In the genomic region with DNA sequence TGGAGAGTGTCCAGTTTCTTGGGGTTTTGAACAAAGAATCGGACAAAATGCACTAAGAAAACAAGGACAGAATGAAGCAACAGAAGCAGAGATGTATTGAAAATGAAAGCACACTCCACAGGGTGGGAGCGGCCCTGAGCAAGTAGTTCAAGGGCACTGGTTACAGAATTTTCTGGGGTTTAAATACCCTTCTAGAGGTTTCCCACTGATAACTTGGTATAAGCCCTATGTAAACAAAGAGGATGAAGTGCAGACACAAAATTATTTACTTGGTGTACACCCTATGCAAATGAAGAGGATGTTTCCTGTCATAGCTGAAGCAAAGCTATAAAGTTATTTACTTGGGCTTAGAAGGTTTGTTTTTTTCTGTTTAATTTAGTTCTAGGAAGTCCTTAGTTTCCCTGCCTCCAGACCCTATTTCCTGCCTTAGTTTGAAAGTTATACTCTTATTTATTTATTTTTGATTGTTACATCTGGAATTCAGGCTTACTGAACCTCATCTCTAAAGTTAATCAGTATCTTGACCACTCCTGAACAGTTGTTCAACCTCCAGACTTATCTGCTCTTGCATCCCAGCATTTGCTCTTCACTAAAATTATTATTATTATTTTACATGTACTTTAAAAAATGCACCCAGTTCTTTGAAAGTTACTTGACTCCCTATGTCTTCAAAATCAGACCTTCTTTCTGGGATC, we compare ENCODE assay signal across 12 cellular contexts.
A peak's percentile ranks its signal among the peaks of the same experiment; 100 is the strongest.
DNase-seq lines count a peak whose midpoint lies in the region; ATAC-seq and TF ChIP-seq lines count a peak whose summit lies in the region.
"Had no signal": no experiment of that assay in that cellular context is flagged by ENCODE, and none has a peak within 500 bp of the region (broad histone marks: within the 10 kb centered on the region; RNA-seq: fewer than 3 reads in every experiment).

No MANE protein-coding gene starts in this region.

- CTCF ChIA-PET in HCT116 (lab: Charles Lee), result interaction anchor here (0.6 kb wide), 1 partner anchor 27 kb away, joined by 3 read pairs; no protein-coding TSS in a partner anchor
- CTCF ChIA-PET in activated CD4-positive, alpha-beta memory T cell treated with anti-CD3 and anti-CD28 coated beads for 36 hours (lab: Charles Lee), result no interaction called here

- no peak for TF ChIP-seq POLR2A in HCT116 (IDR thresholded peaks at IDR 0.05; ENCODE audit: borderline replicate concordance, extremely low read depth, insufficient read depth, insufficient read length)

- BruUV-seq in HCT116 (replicated peaks; lab: Mats Ljungman, UMichigan), result no TSS peak

- peak; percentile 34 to 42 for ATAC-seq in CD4-positive, CD25-positive, alpha-beta regulatory T cell (ENCODE audit: low read depth in 2 of 2)
- ATAC-seq in HCT116 (no peak), psoas muscle (no peak), GM21529 (IDR thresholded peaks at IDR 0.05; ENCODE audit: unreplicated experiment) (no peak)
- ATAC-seq: left cardiac atrium had no signal

- H3K27me3 ChIP-seq in CD4-positive, CD25-positive, alpha-beta regulatory T cell (ENCODE audit: control insufficient read depth, insufficient read depth, low read length), result no peaks in the 10 kb centered on the region
- H3K27me3 ChIP-seq in HCT116 (ENCODE audit: insufficient read depth, low read length) (no peaks in the 10 kb centered on the region), psoas muscle (ENCODE audit: insufficient read depth in 3 of 3, low read length in 2 of 3) (no peaks in the 10 kb centered on the region)

- H3K4me3 ChIP-seq in CD4-positive, CD25-positive, alpha-beta regulatory T cell (ENCODE audit: low read depth, low read length), result peak overlapping the region; percentile 72
- H3K4me3 ChIP-seq in HCT116 (replicated peaks in 1 of 2; ENCODE audit: low read depth in 1 of 2, low read length in 2 of 2), result no peak overlapping the region
- no peak overlapping the region for H3K4me3 ChIP-seq in psoas muscle

- peak overlapping the region; percentile 42 for H3K4me2 ChIP-seq in HCT116 (ENCODE audit: low read length)

- peaks cover 13 to 24% (median 18%) of the 10 kb centered on the region in 4 donors for H3K4me1 Mint-ChIP-seq in CD4-positive, CD25-positive, alpha-beta regulatory T cell
- peaks cover 10% of the 10 kb centered on the region for H3K4me1 Mint-ChIP-seq in activated CD4-positive, alpha-beta memory T cell treated with anti-CD3 and anti-CD28 coated beads for 36 hours (ENCODE audit: low read depth)
- peaks cover 16 to 20% of the 10 kb centered on the region in 2 donors for H3K4me1 Mint-ChIP-seq in immature natural killer cell

- H3K27me3 Mint-ChIP-seq in CD4-positive, CD25-positive, alpha-beta regulatory T cell, result no peaks in the 10 kb centered on the region
- no peaks in the 10 kb centered on the region for H3K27me3 Mint-ChIP-seq in activated CD4-positive, alpha-beta memory T cell treated with anti-CD3 and anti-CD28 coated beads for 36 hours
- peaks cover 0 to 3% (median 0%) of the 10 kb centered on the region in 3 donors for H3K27me3 Mint-ChIP-seq in immature natural killer cell (ENCODE audit: low read depth in 3 of 3)
- H3K27me3 Mint-ChIP-seq: progenitor cell of endocrine pancreas had no signal

- 72 to 79% (median 77%) methylated on average over 2 of the region's 2 CpGs for WGBS in psoas muscle, 3 donors

- peak overlapping the region; percentile 55 to 86 (median 70) for H3K4me3 Mint-ChIP-seq in CD4-positive, CD25-positive, alpha-beta regulatory T cell
- H3K4me3 Mint-ChIP-seq in activated CD4-positive, alpha-beta memory T cell treated with anti-CD3 and anti-CD28 coated beads for 36 hours, result peak overlapping the region; percentile 28
- peak overlapping the region; percentile 66 to 86 (median 85) for H3K4me3 Mint-ChIP-seq in immature natural killer cell

- H3K4me1 ChIP-seq in CD4-positive, CD25-positive, alpha-beta regulatory T cell (ENCODE audit: control insufficient read depth, insufficient read depth, low read length, poor library complexity, severe bottlenecking), result peaks cover 15% of the 10 kb centered on the region
- H3K4me1 ChIP-seq in HCT116 (ENCODE audit: control insufficient read depth in 1 of 2, insufficient read depth in 2 of 2, low read length in 2 of 2), result peaks cover 19 to 74% of the 10 kb centered on the region in 2 experiments
- H3K4me1 ChIP-seq in psoas muscle, result no peaks in the 10 kb centered on the region

- H3K27ac ChIP-seq in CD4-positive, CD25-positive, alpha-beta regulatory T cell (ENCODE audit: insufficient read depth, low read length, poor library complexity, severe bottlenecking), result peak overlapping the region; percentile 47
- H3K27ac ChIP-seq in HCT116 (ENCODE audit: low read depth, low read length) (no peak overlapping the region), psoas muscle (no peak overlapping the region)
- H3K27ac ChIP-seq: HL-60 had no signal

- intact Hi-C loops in HCT116 (cut with micrococcal nuclease) (no loop called here), psoas muscle (cut with DNase I) (no loop called here)
- intact Hi-C loops in activated CD4-positive, alpha-beta memory T cell treated with anti-CD3 and anti-CD28 coated beads for 36 hours (cut with micrococcal nuclease), result no loop called here

- peaks cover 0 to 2% (median 0%) of the 10 kb centered on the region in 7 donors for H3K9me3 Mint-ChIP-seq in CD4-positive, CD25-positive, alpha-beta regulatory T cell
- H3K9me3 Mint-ChIP-seq in activated CD4-positive, alpha-beta memory T cell treated with anti-CD3 and anti-CD28 coated beads for 36 hours, result peaks cover 2% of the 10 kb centered on the region
- no peaks in the 10 kb centered on the region for H3K9me3 Mint-ChIP-seq in immature natural killer cell

- no peaks in the 10 kb centered on the region for H3K9me2 ChIP-seq in HCT116 (ENCODE audit: insufficient read depth)

- POLR2A ChIA-PET in HCT116 (lab: Charles Lee), result no interaction called here
- POLR2A ChIA-PET in activated CD4-positive, alpha-beta memory T cell treated with anti-CD3 and anti-CD28 coated beads for 36 hours (lab: Charles Lee), result no interaction called here

- no peaks in the 10 kb centered on the region for H3K79me2 ChIP-seq in HCT116 (ENCODE audit: insufficient read depth, low read length)

- H3K36me3 ChIP-seq in CD4-positive, CD25-positive, alpha-beta regulatory T cell (ENCODE audit: control insufficient read depth, insufficient read depth, low read length), result no peaks in the 10 kb centered on the region
- H3K36me3 ChIP-seq in HCT116 (ENCODE audit: control insufficient read depth in 1 of 2, insufficient read depth in 2 of 2, low read length in 2 of 2) (no peaks in the 10 kb centered on the region), psoas muscle (ENCODE audit: insufficient read depth in 1 of 2, low read depth in 1 of 2) (no peaks in the 10 kb centered on the region)

- H2AFZ ChIP-seq in HCT116 (ENCODE audit: low read depth, low read length, poor library complexity, severe bottlenecking), result peak overlapping the region; percentile 92

- no peak for TF ChIP-seq RAD21 in HCT116 (IDR thresholded peaks at IDR 0.05; ENCODE audit: low read depth)

- H3K27ac Mint-ChIP-seq in CD4-positive, CD25-positive, alpha-beta regulatory T cell, result peak overlapping the region; percentile 68 to 93 (median 87)
- H3K27ac Mint-ChIP-seq in activated CD4-positive, alpha-beta memory T cell treated with anti-CD3 and anti-CD28 coated beads for 36 hours, result no peak overlapping the region
- H3K27ac Mint-ChIP-seq in immature natural killer cell, result peak overlapping the region; percentile 87 to 95 (median 92)
- H3K27ac Mint-ChIP-seq: progenitor cell of endocrine pancreas had no signal

- RAD21 ChIA-PET in HCT116 (lab: Charles Lee; ENCODE audit: low non-redundant PET in 1 of 2, low total read pairs in 2 of 2, uncharacterized antibody in 2 of 2, unreplicated experiment in 2 of 2), result no interaction called here

- H3K36me3 Mint-ChIP-seq in CD4-positive, CD25-positive, alpha-beta regulatory T cell, result no peaks in the 10 kb centered on the region
- H3K36me3 Mint-ChIP-seq in activated CD4-positive, alpha-beta memory T cell treated with anti-CD3 and anti-CD28 coated beads for 36 hours, result no peaks in the 10 kb centered on the region
- peaks cover 0 to 3% (median 0%) of the 10 kb centered on the region in 3 donors for H3K36me3 Mint-ChIP-seq in immature natural killer cell

- DNase-seq in CD4-positive, CD25-positive, alpha-beta regulatory T cell, result peak in 2 of 3 donors; percentile 3 to 61
- DNase-seq in HCT116 (ENCODE audit: low read depth, low spot score) (no peak), immature natural killer cell (peak; percentile 6 to 20 (median 12)), superior temporal gyrus (ENCODE audit: extremely low spot score) (no peak), psoas muscle (no peak), SHP77 treated with DMSO at 0.1 percent for 48 hours (lab: John Stamatoyannopoulos, UW) (no peak)
- no peak for DNase-seq in activated CD4-positive, alpha-beta memory T cell treated with anti-CD3 and anti-CD28 coated beads for 36 hours
- DNase-seq: left cardiac atrium, NCI-H187 had no signal

- TF ChIP-seq CTCF in HCT116 (IDR thresholded peaks at IDR 0.05 in 2 of 3, conservative IDR thresholded peaks at IDR 0.05 in 1 of 3; ENCODE audit: borderline replicate concordance in 1 of 3, insufficient read depth in 1 of 3, low read depth in 2 of 3, low read length in 2 of 3), result no peak
- no peak for TF ChIP-seq CTCF in psoas muscle (IDR thresholded peaks at IDR 0.05)

- 0 out of 2 replicates have a peak overlapping the region, but pooled peaks have one; percentile 29 for H3K9ac ChIP-seq in HCT116 (ENCODE audit: low read length)

- H4K20me1 ChIP-seq in HCT116 (ENCODE audit: insufficient read depth), result no peaks in the 10 kb centered on the region

- no peaks in the 10 kb centered on the region for H3K9me3 ChIP-seq in CD4-positive, CD25-positive, alpha-beta regulatory T cell (ENCODE audit: control insufficient read depth in 2 of 2, low read length in 2 of 2)
- H3K9me3 ChIP-seq in HCT116 (ENCODE audit: control insufficient read depth in 1 of 2, insufficient read depth in 1 of 2, low read depth in 1 of 2, low read length in 2 of 2) (no peaks in the 10 kb centered on the region), psoas muscle (no peaks in the 10 kb centered on the region)

TF ChIP-seq in HCT116, 20 proteins besides CTCF, POLR2A, EP300 and RAD21 (continues in another document):
- no peak for TF ChIP-seq TCF7L2 (IDR thresholded peaks at IDR 0.05; ENCODE audit: borderline replicate concordance, extremely low read depth, insufficient read depth, insufficient read length)
- no peak for TF ChIP-seq FOSL1 (IDR thresholded peaks at IDR 0.05; ENCODE audit: low read depth)
- TF ChIP-seq SRF (IDR thresholded peaks at IDR 0.05; ENCODE audit: low read depth), result no peak
- TF ChIP-seq SIN3A (IDR thresholded peaks at IDR 0.05; ENCODE audit: low read depth), result no peak
- TF ChIP-seq, protein P1, sequence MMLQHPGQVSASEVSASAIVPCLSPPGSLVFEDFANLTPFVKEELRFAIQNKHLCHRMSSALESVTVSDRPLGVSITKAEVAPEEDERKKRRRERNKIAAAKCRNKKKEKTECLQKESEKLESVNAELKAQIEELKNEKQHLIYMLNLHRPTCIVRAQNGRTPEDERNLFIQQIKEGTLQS (IDR thresholded peaks at IDR 0.05), result no peak
- no peak for TF ChIP-seq ZFX (IDR thresholded peaks at IDR 0.05)
- TF ChIP-seq CEBPB (IDR thresholded peaks at IDR 0.05; ENCODE audit: low read depth), result no peak

Comparison
In these comparisons a context has a peak if more than half of its experiments do, and no peak if none do; other contexts are left out.
1. ATAC-seq: peak in CD4-positive, CD25-positive, alpha-beta regulatory T cell (2 of 2); none in HCT116 (single experiment), psoas muscle (0 of 4) and GM21529 (single experiment).
2. DNase-seq: peak in CD4-positive, CD25-positive, alpha-beta regulatory T cell (2 of 3) and immature natural killer cell (3 of 3); none in HCT116 (single experiment), activated CD4-positive, alpha-beta memory T cell treated with anti-CD3 and anti-CD28 coated beads for 36 hours (single experiment), superior temporal gyrus (single experiment), psoas muscle (0 of 2) and SHP77 treated with DMSO at 0.1 percent for 48 hours (single experiment).
3. H3K4me3 Mint-ChIP-seq: peak in every context shown above with its lines; median percentile 85 in immature natural killer cell; 70 in CD4-positive, CD25-positive, alpha-beta regulatory T cell; 28 in activated CD4-positive, alpha-beta memory T cell treated with anti-CD3 and anti-CD28 coated beads for 36 hours.